Comparison of ENCODE assay signal across 22 cellular contexts in genomic region chr15:78501857-78502256, GRCh38.
"Had no signal": no experiment of that assay in that cellular context is flagged by ENCODE, and none has a peak within 500 bp of the region (broad histone marks: within the 10 kb centered on the region; RNA-seq: fewer than 3 reads in every experiment).

No MANE protein-coding gene starts in this region.

- H3K4me1 ChIP-seq: foreskin keratinocyte, lower lobe of right lung had no signal

- H3K27ac ChIP-seq: coronary artery, esophagus muscularis mucosa, foreskin keratinocyte, gastroesophageal sphincter, heart left ventricle, hepatocyte, left ventricle myocardium inferior, lower lobe of right lung had no signal

- H3K27ac Mint-ChIP-seq: dendritic cell treated with granulocyte-macrophage colony-stimulating factor and Interleukin-4, amounts not matched to agents 40 ng/mL and 50 ng/mL, for 4 days; effector memory CD8-positive, alpha-beta T cell; endodermal cell; mesothelial cell of epicardium had no signal

- H3K4me3 ChIP-seq: coronary artery, esophagus muscularis mucosa, gastroesophageal sphincter, heart left ventricle, hepatocyte, left ventricle myocardium inferior, lower lobe of right lung, mucosa of descending colon had no signal

- H3K4me3 Mint-ChIP-seq: dendritic cell treated with granulocyte-macrophage colony-stimulating factor and Interleukin-4, amounts not matched to agents 40 ng/mL and 50 ng/mL, for 4 days; effector memory CD8-positive, alpha-beta T cell; endodermal cell; immature natural killer cell; mesothelial cell of epicardium had no signal

- H3K4me1 Mint-ChIP-seq: endodermal cell had no signal

- H3K27me3 Mint-ChIP-seq: effector memory CD8-positive, alpha-beta T cell had no signal

- H3K9me3 Mint-ChIP-seq: effector memory CD8-positive, alpha-beta T cell; immature natural killer cell had no signal

- ATAC-seq: effector memory CD8-positive, alpha-beta T cell; foreskin keratinocyte; gastroesophageal sphincter; heart left ventricle; left colon; left lobe of liver; lower lobe of right lung; mucosa of descending colon had no signal

- DNase-seq: effector CD8-positive, alpha-beta T cell; effector memory CD8-positive, alpha-beta T cell; endodermal cell; foreskin keratinocyte; heart left ventricle; hypothalamus; immature natural killer cell; islet precursor cell; kidney; kidney glomerular epithelial cell; left colon; left ventricle myocardium inferior; lower lobe of right lung; mesenchymal stem cell; mucosa of descending colon had no signal

- H3K9me3 ChIP-seq: esophagus muscularis mucosa, gastroesophageal sphincter, lower lobe of right lung, mucosa of descending colon had no signal
